ENCODE assay signal across 25 cellular contexts in the genomic region with DNA sequence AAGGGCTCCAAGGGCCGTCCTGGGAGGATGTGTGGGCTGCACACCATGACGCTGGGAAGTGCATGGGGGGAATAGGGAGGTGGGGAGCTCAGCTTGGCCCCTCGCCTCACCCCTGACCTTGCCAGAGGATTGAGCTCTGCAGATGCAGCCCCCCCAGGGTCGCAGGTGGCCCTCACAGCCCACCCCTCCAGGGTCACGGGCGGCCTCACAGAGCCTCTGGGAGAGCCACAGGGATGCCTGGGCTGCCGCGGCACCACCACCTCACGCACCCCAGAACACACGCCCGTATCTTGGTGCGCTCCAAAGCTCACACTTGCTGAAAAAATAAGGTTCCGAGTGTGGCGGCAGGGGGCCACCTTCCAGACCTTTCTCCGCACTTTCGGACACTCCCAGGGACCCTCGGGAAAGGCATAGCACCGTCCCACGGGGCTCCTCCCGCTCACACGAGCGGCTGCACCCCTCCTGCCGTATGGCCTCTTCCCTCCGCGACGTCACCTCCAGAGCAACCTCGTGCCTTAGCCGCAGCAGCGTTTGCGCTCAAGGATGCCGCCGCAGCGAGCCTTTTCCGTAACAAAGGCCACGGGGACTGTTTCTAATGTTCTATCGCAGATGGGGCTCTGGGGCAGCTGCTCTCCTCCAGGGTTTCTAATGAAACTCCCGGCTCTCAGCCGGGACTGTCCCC.
"Had no signal": no experiment of that assay in that cellular context is flagged by ENCODE, and none has a peak within 500 bp of the region (broad histone marks: within the 10 kb centered on the region; RNA-seq: fewer than 3 reads in every experiment).

No MANE protein-coding gene starts in this region.

- H3K4me3 Mint-ChIP-seq: activated CD4-positive, alpha-beta memory T cell treated with anti-CD3 and anti-CD28 coated beads for 36 hours; activated CD4-positive, alpha-beta T cell treated with anti-CD3 and anti-CD28 coated beads, Interleukin-2, amount 10 ng/mL, durations not matched to agents 24 days and 14 days; activated naive CD8-positive, alpha-beta T cell treated with anti-CD3 and anti-CD28 coated beads, Interleukin-2, amount 50 U/mL, for 24 hours; activated T-cell treated with anti-CD3 and anti-CD28 coated beads, Interleukin-2, amount 50 U/mL, for 4 hours; T-helper 17 cell; WTC11 had no signal

- H3K4me1 Mint-ChIP-seq: WTC11 had no signal

- DNase-seq: activated CD4-positive, alpha-beta memory T cell treated with anti-CD3 and anti-CD28 coated beads for 36 hours; activated CD4-positive, alpha-beta T cell treated with anti-CD3 and anti-CD28 coated beads, Interleukin-2, amount 10 ng/mL, durations not matched to agents 24 days and 14 days; activated CD4-positive, CD25-positive, alpha-beta regulatory T cell treated with anti-CD3 and anti-CD28 coated beads, Interleukin-2, amount 50 U/mL, for 72 hours; activated CD8-positive, alpha-beta memory T cell treated with anti-CD3 and anti-CD28 coated beads for 24 hours; activated effector memory CD4-positive, alpha-beta T cell treated with anti-CD3 and anti-CD28 coated beads, Interleukin-2, amount 50 U/mL, for 16 hours; activated naive CD4-positive, alpha-beta T cell treated with Interleukin-2 at 50 U/mL for 16 hours; activated naive CD8-positive, alpha-beta T cell treated with anti-CD3 and anti-CD28 coated beads, Interleukin-2, amount 50 U/mL, for 24 hours; activated T-cell treated with anti-CD3 and anti-CD28 coated beads, Interleukin-2, amount 50 U/mL, for 4 hours; amniotic stem cell; body of pancreas; Karpas-422; MM.1S; NCI-H1105; NCI-H1436; NCI-H187 treated with DMSO at 0.1 percent for 48 hours; NCI-H2081 treated with DMSO at 0.1 percent for 48 hours; NCI-H446; NCI-H524; PC-3; SIG-M5; T-helper 17 cell; T-helper 9 cell had no signal

- H3K36me3 ChIP-seq: ascending aorta had no signal

- H3K27me3 Mint-ChIP-seq: activated naive CD8-positive, alpha-beta T cell treated with anti-CD3 and anti-CD28 coated beads, Interleukin-2, amount 50 U/mL, for 24 hours had no signal

- H3K27ac Mint-ChIP-seq: activated CD4-positive, alpha-beta memory T cell treated with anti-CD3 and anti-CD28 coated beads for 36 hours; activated CD4-positive, alpha-beta T cell treated with anti-CD3 and anti-CD28 coated beads, Interleukin-2, amount 10 ng/mL, durations not matched to agents 24 days and 14 days; activated naive CD4-positive, alpha-beta T cell treated with anti-CD3 and anti-CD28 coated beads, Interleukin-2, amount 50 U/mL, for 72 hours; activated naive CD8-positive, alpha-beta T cell treated with anti-CD3 and anti-CD28 coated beads, Interleukin-2, amount 50 U/mL, for 24 hours; T-helper 17 cell; WTC11 had no signal

- H3K4me1 ChIP-seq: ascending aorta, body of pancreas had no signal

- H3K27me3 ChIP-seq: ascending aorta, body of pancreas had no signal

- H3K9me3 ChIP-seq: ascending aorta, body of pancreas had no signal

- ATAC-seq: activated naive CD4-positive, alpha-beta T cell treated with anti-CD3 and anti-CD28 coated beads, Interleukin-2, amount 50 U/mL, for 72 hours; activated naive CD8-positive, alpha-beta T cell treated with anti-CD3 and anti-CD28 coated beads, Interleukin-2, amount 50 U/mL, for 24 hours; activated T-cell treated with anti-CD3 and anti-CD28 coated beads, Interleukin-2, amount 50 U/mL, for 4 hours; body of pancreas; PC-3; T-helper 17 cell; WTC11 had no signal

- H3K4me3 ChIP-seq: ascending aorta, body of pancreas had no signal

- H3K36me3 Mint-ChIP-seq: activated CD4-positive, alpha-beta memory T cell treated with anti-CD3 and anti-CD28 coated beads for 36 hours; activated naive CD4-positive, alpha-beta T cell treated with anti-CD3 and anti-CD28 coated beads, Interleukin-2, amount 50 U/mL, for 72 hours had no signal

- H3K27ac ChIP-seq: ascending aorta, body of pancreas had no signal

- H3K9me3 Mint-ChIP-seq: activated CD4-positive, alpha-beta memory T cell treated with anti-CD3 and anti-CD28 coated beads for 36 hours; activated CD4-positive, alpha-beta T cell treated with anti-CD3 and anti-CD28 coated beads, Interleukin-2, amount 10 ng/mL, durations not matched to agents 24 days and 14 days; activated naive CD4-positive, alpha-beta T cell treated with anti-CD3 and anti-CD28 coated beads, Interleukin-2, amount 50 U/mL, for 72 hours; activated naive CD8-positive, alpha-beta T cell treated with anti-CD3 and anti-CD28 coated beads, Interleukin-2, amount 50 U/mL, for 24 hours; activated T-cell treated with anti-CD3 and anti-CD28 coated beads, Interleukin-2, amount 50 U/mL, for 4 hours had no signal
